ENCODE assay signal across 22 cellular contexts in genomic region chr21:36511484-36512227, GRCh38. TPM values are rescaled to one million over a fixed set of nuclear protein-coding genes. Genes with fewer than 3 reads are reported as not detected.
DNase-seq lines count a peak whose midpoint lies in the region; ATAC-seq and TF ChIP-seq lines count a peak whose summit lies in the region.
"Had no signal": no experiment of that assay in that cellular context is flagged by ENCODE, and none has a peak within 500 bp of the region (broad histone marks: within the 10 kb centered on the region; RNA-seq: fewer than 3 reads in every experiment).

No MANE protein-coding gene starts in this region.

- no peak overlapping the region for H3K27ac Mint-ChIP-seq in neural progenitor cell
- H3K27ac Mint-ChIP-seq: activated CD4-positive, alpha-beta memory T cell treated with anti-CD3 and anti-CD28 coated beads for 36 hours; activated naive CD4-positive, alpha-beta T cell treated with anti-CD3 and anti-CD28 coated beads, Interleukin-2, amount 10 ng/mL, durations not matched to agents 7 days and 5 days; CD8-positive, alpha-beta memory T cell; stimulated activated memory B cell treated with anti-CD40 and anti-IgM and Interleukin-4, amounts not matched to agents 10 μg/mL and 1 μg/mL and 100 μg/mL, for 72 hours; T-cell had no signal

- H3K4me1 Mint-ChIP-seq in neural progenitor cell: peaks cover 4% of the 10 kb centered on the region
- H3K4me1 Mint-ChIP-seq: CD8-positive, alpha-beta memory T cell had no signal

- H3K79me2 ChIP-seq in OCI-LY7 (ENCODE audit: insufficient read depth, low read depth, low read length): no peaks in the 10 kb centered on the region
- H3K79me2 ChIP-seq in neural progenitor cell (ENCODE audit: low read depth): no peaks in the 10 kb centered on the region

- CTCF ChIA-PET in OCI-LY7 (lab: Charles Lee; ENCODE audit: unreplicated experiment): interaction anchor here (0.6 to 1.2 kb wide), 3 partner anchors 10 to 22 kb away, joined by 3 read pairs; no protein-coding TSS in a partner anchor

- H3K9me3 ChIP-seq in OCI-LY7 (ENCODE audit: low read length) (no peaks in the 10 kb centered on the region), neural progenitor cell (ENCODE audit: low read depth) (no peaks in the 10 kb centered on the region)
- H3K9me3 ChIP-seq: colonic mucosa, left lung had no signal

- H3F3A ChIP-seq in neural progenitor cell (ENCODE audit: low read depth): no peaks in the 10 kb centered on the region

- H3K27ac ChIP-seq in OCI-LY7 (ENCODE audit: low read depth, low read length, poor library complexity, severe bottlenecking): peak overlapping the region; percentile 18
- H3K27ac ChIP-seq in dorsolateral prefrontal cortex: no peak overlapping the region
- no peak overlapping the region for H3K27ac ChIP-seq in neural progenitor cell
- H3K27ac ChIP-seq: colonic mucosa, left lung had no signal

- H3K27me3 Mint-ChIP-seq in neural progenitor cell (ENCODE audit: insufficient read depth, low read depth): peaks cover 11% of the 10 kb centered on the region

- no peaks in the 10 kb centered on the region for H3K36me3 Mint-ChIP-seq in neural progenitor cell
- H3K36me3 Mint-ChIP-seq: activated CD4-positive, alpha-beta memory T cell treated with anti-CD3 and anti-CD28 coated beads for 36 hours; activated naive CD4-positive, alpha-beta T cell treated with anti-CD3 and anti-CD28 coated beads, Interleukin-2, amount 10 ng/mL, durations not matched to agents 7 days and 5 days; CD8-positive, alpha-beta memory T cell; stimulated activated memory B cell treated with anti-CD40 and anti-IgM and Interleukin-4, amounts not matched to agents 10 μg/mL and 1 μg/mL and 100 μg/mL, for 72 hours; T-cell had no signal

- no peaks in the 10 kb centered on the region for H4K20me1 ChIP-seq in OCI-LY7 (ENCODE audit: insufficient read depth, low read length)
- no peaks in the 10 kb centered on the region for H4K20me1 ChIP-seq in neural progenitor cell (ENCODE audit: low read depth)

- BruUV-seq in OCI-LY7 (replicated peaks; lab: Mats Ljungman, UMichigan): no TSS peak

- H3K9me2 ChIP-seq in OCI-LY7 (ENCODE audit: insufficient read depth, low read length): no peaks in the 10 kb centered on the region

- H3K9ac ChIP-seq in neural progenitor cell: no peak overlapping the region

- ATAC-seq in GM21825 (IDR thresholded peaks at IDR 0.05; ENCODE audit: unreplicated experiment): no peak
- ATAC-seq: left lung; Right ventricle myocardium inferior; stimulated activated memory B cell treated with anti-CD40 and anti-IgM and Interleukin-4, amounts not matched to agents 10 μg/mL and 1 μg/mL and 100 μg/mL, for 72 hours had no signal

- peaks cover 77% of the 10 kb centered on the region for H3K4me1 ChIP-seq in OCI-LY7 (ENCODE audit: insufficient read depth, low read length, poor library complexity, severe bottlenecking)
- H3K4me1 ChIP-seq in neural progenitor cell: no peaks in the 10 kb centered on the region
- H3K4me1 ChIP-seq: colonic mucosa, left lung had no signal

- no peak overlapping the region for H3K4me3 Mint-ChIP-seq in neural progenitor cell
- H3K4me3 Mint-ChIP-seq: activated CD4-positive, alpha-beta memory T cell treated with anti-CD3 and anti-CD28 coated beads for 36 hours; activated naive CD4-positive, alpha-beta T cell treated with anti-CD3 and anti-CD28 coated beads, Interleukin-2, amount 10 ng/mL, durations not matched to agents 7 days and 5 days; CD8-positive, alpha-beta memory T cell; stimulated activated memory B cell treated with anti-CD40 and anti-IgM and Interleukin-4, amounts not matched to agents 10 μg/mL and 1 μg/mL and 100 μg/mL, for 72 hours; T-cell had no signal

- H2AFZ ChIP-seq in OCI-LY7 (ENCODE audit: low read length): peak overlapping the region; percentile 75
- no peak overlapping the region for H2AFZ ChIP-seq in neural progenitor cell (replicated peaks)

- TF ChIP-seq CTCF in OCI-LY7 (conservative IDR thresholded peaks at IDR 0.05; ENCODE audit: low read length): no peak
- TF ChIP-seq CTCF in fibroblast of pulmonary artery (IDR thresholded peaks at IDR 0.05; ENCODE audit: low read length, missing control alignments): no peak
- TF ChIP-seq CTCF in dorsolateral prefrontal cortex (IDR thresholded peaks at IDR 0.05 in 54 of 56, conservative IDR thresholded peaks at IDR 0.05 in 2 of 56; ENCODE audit: low read depth in 1 of 56, partially characterized antibody in 56 of 56): no peak
- TF ChIP-seq CTCF in neural progenitor cell (IDR thresholded peaks at IDR 0.05): no peak

- H3K36me3 ChIP-seq in OCI-LY7 (ENCODE audit: insufficient read depth, low read length) (no peaks in the 10 kb centered on the region), neural progenitor cell (no peaks in the 10 kb centered on the region)
- H3K36me3 ChIP-seq: colonic mucosa, left lung had no signal

- H3K4me3 ChIP-seq in OCI-LY7 (ENCODE audit: low read depth, low read length, poor library complexity, severe bottlenecking) (no peak overlapping the region), fibroblast of pulmonary artery (replicated peaks; ENCODE audit: low read depth, low read length) (no peak overlapping the region), dorsolateral prefrontal cortex (no peak overlapping the region), neural progenitor cell (no peak overlapping the region)
- H3K4me3 ChIP-seq: colonic mucosa, left lung had no signal

- intact Hi-C loops in OCI-LY7 (cut with micrococcal nuclease; ENCODE audit: unreplicated experiment) (loop anchor here (10.0 kb wide), 1 partner anchor 753 kb away; the partner anchor contains the start of gene VPS26C), dorsolateral prefrontal cortex (cut with DNase I) (no loop called here)

- peaks cover 0 to 10% (median 0%) of the 10 kb centered on the region in 45 donors for H3K27me3 ChIP-seq in dorsolateral prefrontal cortex
- no peaks in the 10 kb centered on the region for H3K27me3 ChIP-seq in neural progenitor cell
- H3K27me3 ChIP-seq: colonic mucosa, left lung had no signal

- POLR2A ChIA-PET in OCI-LY7 (lab: Charles Lee): interaction anchor here (1.0 kb wide), 1 partner anchor 25 kb away, joined by 5 read pairs; no protein-coding TSS in a partner anchor

- H3K4me2 ChIP-seq in OCI-LY7 (ENCODE audit: low read length) (peak overlapping the region; percentile 24), neural progenitor cell (no peak overlapping the region)

- DNase-seq in AG08395 (ENCODE audit: low spot score): peak; percentile 58
- peak; percentile 24 for DNase-seq in GM04504 (ENCODE audit: low read depth)
- DNase-seq in OCI-LY7 (ENCODE audit: low spot score): peak; percentile 44
- DNase-seq in fibroblast of pulmonary artery (ENCODE audit: low read depth): peak; percentile 36
- no peak for DNase-seq in NCI-H2196 treated with DMSO at 0.1 percent for 48 hours (lab: John Stamatoyannopoulos, UW; ENCODE audit: unreplicated experiment)
- DNase-seq in dorsolateral prefrontal cortex: no peak
- no peak for DNase-seq in neural progenitor cell (ENCODE audit: low spot score)
- DNase-seq: activated CD4-positive, alpha-beta memory T cell treated with anti-CD3 and anti-CD28 coated beads for 36 hours; activated naive CD4-positive, alpha-beta T cell treated with anti-CD3 and anti-CD28 coated beads, Interleukin-2, amount 10 ng/mL, durations not matched to agents 7 days and 5 days; activated T-cell treated with anti-CD3 and anti-CD28 coated beads, Interleukin-2, amount 50 U/mL, for 1 hour; CD8-positive, alpha-beta memory T cell; colonic mucosa; DMS79 treated with DMSO at 0.1 percent for 48 hours; left lung; NCI-H2227 treated with DMSO at 0.1 percent for 48 hours; T-cell had no signal

- peaks cover 3% of the 10 kb centered on the region for H3K9me3 Mint-ChIP-seq in neural progenitor cell
- H3K9me3 Mint-ChIP-seq: activated CD4-positive, alpha-beta memory T cell treated with anti-CD3 and anti-CD28 coated beads for 36 hours; activated naive CD4-positive, alpha-beta T cell treated with anti-CD3 and anti-CD28 coated beads, Interleukin-2, amount 10 ng/mL, durations not matched to agents 7 days and 5 days; stimulated activated memory B cell treated with anti-CD40 and anti-IgM and Interleukin-4, amounts not matched to agents 10 μg/mL and 1 μg/mL and 100 μg/mL, for 72 hours; T-cell had no signal

RNA-seq across cellular contexts. Expression of gene CLDN14, which starts 31.7 kb away (rescaled TPM):
- total RNA-seq in OCI-LY7 (2014; rRNA removed; shearing (Covaris generic)): not detected in 2 replicates
- total RNA-seq in OCI-LY7 (2022) (not detected in 2 replicates), dorsolateral prefrontal cortex (not detected), neural progenitor cell (ENCODE audit: low replicate concordance) (not detected in 2 replicates)
- total RNA-seq: A673; activated CD4-positive, alpha-beta memory T cell treated with anti-CD3 and anti-CD28 coated beads for 36 hours; CD8-positive, alpha-beta memory T cell; HT-29; left lung; M059J; Right ventricle myocardium inferior; T-cell had no signal

Comparison
In these comparisons a context has a peak if more than half of its experiments do, and no peak if none do; other contexts are left out.
1. DNase-seq: peak in AG08395 (single experiment), GM04504 (single experiment), OCI-LY7 (single experiment) and fibroblast of pulmonary artery (single experiment); none in NCI-H2196 treated with DMSO at 0.1 percent for 48 hours (single experiment), dorsolateral prefrontal cortex (0 of 10) and neural progenitor cell (single experiment).